Comparison of ENCODE assay signal across 15 cellular contexts in genomic region chr3:17473761-17474160, GRCh38.
DNase-seq lines count a peak whose midpoint lies in the region; TF ChIP-seq lines count a peak whose summit lies in the region.
"Had no signal": no experiment of that assay in that cellular context is flagged by ENCODE, and none has a peak within 500 bp of the region (broad histone marks: within the 10 kb centered on the region; RNA-seq: fewer than 3 reads in every experiment).

No MANE protein-coding gene starts in this region.

- no peaks in the 10 kb centered on the region for H3K27me3 Mint-ChIP-seq in neural crest cell (ENCODE audit: low read depth)
- H3K27me3 Mint-ChIP-seq: dendritic cell treated with granulocyte-macrophage colony-stimulating factor and Interleukin-4, amounts not matched to agents 40 ng/mL and 50 ng/mL, for 4 days had no signal

- H3K36me3 Mint-ChIP-seq in neural crest cell (ENCODE audit: low read depth) = no peaks in the 10 kb centered on the region

- TF ChIP-seq POLR2A in lower leg skin (IDR thresholded peaks at IDR 0.05) = no peak

- no peak overlapping the region for H2AFZ ChIP-seq in Loucy (ENCODE audit: low read length)

- intact Hi-C loops in lower leg skin (cut with DNase I; ENCODE audit: low total_unique reads) = no loop called here

- H3K4me2 ChIP-seq in Loucy (ENCODE audit: low read depth, low read length, poor library complexity, severe bottlenecking) = no peak overlapping the region

- H3K4me1 ChIP-seq in Loucy (ENCODE audit: insufficient read depth, low read length, poor library complexity, severe bottlenecking) = no peaks in the 10 kb centered on the region
- H3K4me1 ChIP-seq: left lung had no signal

- H3K4me3 ChIP-seq in Loucy (ENCODE audit: low read length, poor library complexity, severe bottlenecking) (no peak overlapping the region), choroid plexus epithelial cell (ENCODE audit: low read depth, low read length) (no peak overlapping the region), lower leg skin (ENCODE audit: low read depth, poor library complexity, severe bottlenecking) (no peak overlapping the region)
- H3K4me3 ChIP-seq: left lung had no signal

- no peaks in the 10 kb centered on the region for H3K27me3 ChIP-seq in Loucy (ENCODE audit: insufficient read depth, low read length, poor library complexity, severe bottlenecking)
- H3K27me3 ChIP-seq: left lung had no signal

- no peak overlapping the region for H3K4me3 Mint-ChIP-seq in neural crest cell
- H3K4me3 Mint-ChIP-seq: activated naive CD4-positive, alpha-beta T cell treated with anti-CD3 and anti-CD28 coated beads for 36 hours; dendritic cell treated with granulocyte-macrophage colony-stimulating factor and Interleukin-4, amounts not matched to agents 40 ng/mL and 50 ng/mL, for 4 days had no signal

- no peaks in the 10 kb centered on the region for H4K20me1 ChIP-seq in Loucy (ENCODE audit: insufficient read depth, low read length, poor library complexity, severe bottlenecking)

- no peaks in the 10 kb centered on the region for H3K36me3 ChIP-seq in Loucy (ENCODE audit: insufficient read depth, low read length)
- H3K36me3 ChIP-seq: left lung had no signal

- H3K9ac ChIP-seq in Loucy (ENCODE audit: low read depth, low read length, poor library complexity, severe bottlenecking) = no peak overlapping the region

- no peaks in the 10 kb centered on the region for H3K4me1 Mint-ChIP-seq in neural crest cell

- H3K9me3 Mint-ChIP-seq in neural crest cell = no peaks in the 10 kb centered on the region
- H3K9me3 Mint-ChIP-seq: activated naive CD4-positive, alpha-beta T cell treated with anti-CD3 and anti-CD28 coated beads for 36 hours; dendritic cell treated with granulocyte-macrophage colony-stimulating factor and Interleukin-4, amounts not matched to agents 40 ng/mL and 50 ng/mL, for 4 days had no signal

- TF ChIP-seq CTCF in Loucy (conservative IDR thresholded peaks at IDR 0.05; ENCODE audit: low read length) (peak; percentile 36), choroid plexus epithelial cell (conservative IDR thresholded peaks at IDR 0.05; ENCODE audit: low read depth, low read length) (peak; percentile 40), neural crest cell (conservative IDR thresholded peaks at IDR 0.05) (peak; percentile 48), lower leg skin (IDR thresholded peaks at IDR 0.05) (no peak)

- no peaks in the 10 kb centered on the region for H3K79me2 ChIP-seq in Loucy (ENCODE audit: insufficient read depth, low read length)

- H3K9me2 ChIP-seq in Loucy (replicated peaks; ENCODE audit: low read depth, low read length) = no peaks in the 10 kb centered on the region

- DNase-seq in ELR (ENCODE audit: low read depth) (peak; percentile 45), choroid plexus epithelial cell (ENCODE audit: low read depth) (peak; percentile 49), neural crest cell (ENCODE audit: low read depth, low spot score) (no peak), NCI-H345 treated with DMSO at 0.1 percent for 48 hours (lab: John Stamatoyannopoulos, UW; ENCODE audit: unreplicated experiment) (no peak), Kasumi-1 (lab: John Stamatoyannopoulos, UW) (no peak), lower leg skin (ENCODE audit: low spot score in 2 of 2) (no peak)
- no peak for DNase-seq in activated naive CD4-positive, alpha-beta T cell treated with anti-CD3 and anti-CD28 coated beads, Interleukin-2, amount 50 U/mL, for 16 hours
- DNase-seq: activated naive CD4-positive, alpha-beta T cell treated with anti-CD3 and anti-CD28 coated beads for 36 hours; left lung; NCI-H1048; NCI-H524; Right ventricle myocardium superior; stimulated activated CD4-positive, alpha-beta T cell treated with anti-CD3 and anti-CD28 coated beads, Interleukin-12 subunit alpha, Interleukin-12 subunit beta, amount 100 ng/mL, for 4 hours had no signal

- no peak overlapping the region for H3K27ac Mint-ChIP-seq in neural crest cell (ENCODE audit: unreplicated experiment)
- H3K27ac Mint-ChIP-seq: activated naive CD4-positive, alpha-beta T cell treated with anti-CD3 and anti-CD28 coated beads for 36 hours; dendritic cell treated with granulocyte-macrophage colony-stimulating factor and Interleukin-4, amounts not matched to agents 40 ng/mL and 50 ng/mL, for 4 days had no signal

- no peaks in the 10 kb centered on the region for H3K9me3 ChIP-seq in Loucy (ENCODE audit: insufficient read depth, low read depth, low read length)
- H3K9me3 ChIP-seq: left lung had no signal

- no peaks in the 10 kb centered on the region for H3F3A ChIP-seq in Loucy (ENCODE audit: low read depth)

Comparison
In these comparisons a context has a peak if more than half of its experiments do, and no peak if none do; other contexts are left out.
1. DNase-seq: peak in ELR (single experiment) and choroid plexus epithelial cell (single experiment); none in neural crest cell (single experiment), NCI-H345 treated with DMSO at 0.1 percent for 48 hours (single experiment), activated naive CD4-positive, alpha-beta T cell treated with anti-CD3 and anti-CD28 coated beads, Interleukin-2, amount 50 U/mL, for 16 hours (single experiment), Kasumi-1 (0 of 2) and lower leg skin (0 of 2).
2. CTCF ChIP-seq: peak in Loucy (single experiment), choroid plexus epithelial cell (single experiment) and neural crest cell (single experiment); none in lower leg skin (0 of 3).